In genomic region chr5:33282157-33282556, GRCh38 we compare ENCODE assay signal across 2 cellular contexts.
TF ChIP-seq lines count a peak whose summit lies in the region.

No MANE protein-coding gene starts in this region.

TF ChIP-seq in IMR-90, 13 proteins besides CTCF, POLR2A, EP300 and RAD21:
- no peak for TF ChIP-seq ELK1 (IDR thresholded peaks at IDR 0.05; ENCODE audit: borderline replicate concordance, low read depth, low read length)
- TF ChIP-seq MAFK (IDR thresholded peaks at IDR 0.05; ENCODE audit: low read depth, low read length): peak; percentile 98
- TF ChIP-seq CEBPB (IDR thresholded peaks at IDR 0.05; ENCODE audit: low read depth, low read length): no peak
- no peak for TF ChIP-seq RCOR1 (IDR thresholded peaks at IDR 0.05; ENCODE audit: insufficient replicate concordance, low read length)
- no peak for TF ChIP-seq MXI1 (IDR thresholded peaks at IDR 0.05; ENCODE audit: borderline replicate concordance, low read depth, low read length)
TF ChIP-seq in IMR-90: peak in this region for 1.

TF ChIP-seq in K562, 482 proteins besides CTCF, POLR2A, EP300 and RAD21 (continued from another document):
- TF ChIP-seq TCFL5 (CRISPR knock-in tag; conservative IDR thresholded peaks at IDR 0.05): no peak
TF ChIP-seq in K562: peak in this region for 5.
